ENCODE assay signal across 11 cellular contexts in genomic region chr3:177694316-177694715, GRCh38.
DNase-seq lines count a peak whose midpoint lies in the region; ATAC-seq and TF ChIP-seq lines count a peak whose summit lies in the region.
"Had no signal": no experiment of that assay in that cellular context is flagged by ENCODE, and none has a peak within 500 bp of the region (broad histone marks: within the 10 kb centered on the region; RNA-seq: fewer than 3 reads in every experiment).

No MANE protein-coding gene starts in this region.

- DNase-seq in endothelial cell (ENCODE audit: low spot score) (no peak), sciatic nerve (ENCODE audit: low spot score) (no peak), SIG-M5 (lab: John Stamatoyannopoulos, UW) (no peak), HT-29 (ENCODE audit: low spot score) (no peak)
- no peak for DNase-seq in effector CD4-positive, alpha-beta T cell
- DNase-seq: activated CD4-positive, alpha-beta T cell treated with anti-CD3 and anti-CD28 coated beads, Interleukin-2, amount 50 U/mL, for 1 hour; stimulated activated CD4-positive, alpha-beta T cell treated with anti-CD3 and anti-CD28 coated beads, Interleukin-1b, Interleukin-23, amount 100 ng/mL, for 48 hours; thyroid gland had no signal

- TF ChIP-seq CTCF in Loucy (conservative IDR thresholded peaks at IDR 0.05; ENCODE audit: low read length) (no peak), endothelial cell (IDR thresholded peaks at IDR 0.05; ENCODE audit: unreplicated experiment) (no peak)

- H3K27me3 Mint-ChIP-seq in endothelial cell (ENCODE audit: unreplicated experiment), result no peaks in the 10 kb centered on the region

- no peaks in the 10 kb centered on the region for H3K9me2 ChIP-seq in Loucy (replicated peaks; ENCODE audit: low read depth, low read length)

- no peak overlapping the region for H2AFZ ChIP-seq in Loucy (ENCODE audit: low read length)

- H3K9me3 ChIP-seq in Loucy (ENCODE audit: insufficient read depth, low read depth, low read length), result no peaks in the 10 kb centered on the region
- H3K9me3 ChIP-seq: thyroid gland had no signal

- peaks cover 59% of the 10 kb centered on the region for H3K4me1 ChIP-seq in Loucy (ENCODE audit: insufficient read depth, low read length, poor library complexity, severe bottlenecking)
- H3K4me1 ChIP-seq: thyroid gland had no signal

- H4K20me1 ChIP-seq in Loucy (ENCODE audit: insufficient read depth, low read length, poor library complexity, severe bottlenecking), result no peaks in the 10 kb centered on the region

- no peaks in the 10 kb centered on the region for H3K9me3 Mint-ChIP-seq in endothelial cell (ENCODE audit: unreplicated experiment)

- no peak overlapping the region for H3K4me3 Mint-ChIP-seq in endothelial cell (ENCODE audit: unreplicated experiment)

- H3K4me2 ChIP-seq in Loucy (ENCODE audit: low read depth, low read length, poor library complexity, severe bottlenecking), result peak overlapping the region; percentile 70

- intact Hi-C loops in sciatic nerve (cut with DNase I), result no loop called here

- H3K4me3 ChIP-seq in Loucy (ENCODE audit: low read length, poor library complexity, severe bottlenecking), result peak overlapping the region; percentile 28
- H3K4me3 ChIP-seq: thyroid gland had no signal

- H3K27ac Mint-ChIP-seq in endothelial cell (ENCODE audit: unreplicated experiment), result peak overlapping the region; percentile 94

- H3K79me2 ChIP-seq in Loucy (ENCODE audit: insufficient read depth, low read length), result no peaks in the 10 kb centered on the region

- ATAC-seq in GM19463 (IDR thresholded peaks at IDR 0.05; ENCODE audit: unreplicated experiment), result peak; percentile 70
- ATAC-seq in sciatic nerve, result peak; percentile 51
- no peak for ATAC-seq in GM18867 (IDR thresholded peaks at IDR 0.05; ENCODE audit: unreplicated experiment)

- no peaks in the 10 kb centered on the region for H3K36me3 ChIP-seq in Loucy (ENCODE audit: insufficient read depth, low read length)
- H3K36me3 ChIP-seq: thyroid gland had no signal

- H3K4me1 Mint-ChIP-seq in endothelial cell (ENCODE audit: unreplicated experiment), result peaks cover 18% of the 10 kb centered on the region

- peaks cover 25% of the 10 kb centered on the region for H3F3A ChIP-seq in Loucy (ENCODE audit: low read depth)

- H3K27me3 ChIP-seq in Loucy (ENCODE audit: insufficient read depth, low read length, poor library complexity, severe bottlenecking), result no peaks in the 10 kb centered on the region
- H3K27me3 ChIP-seq: thyroid gland had no signal

- peak overlapping the region; percentile 70 for H3K9ac ChIP-seq in Loucy (ENCODE audit: low read depth, low read length, poor library complexity, severe bottlenecking)

- H3K36me3 Mint-ChIP-seq in endothelial cell (ENCODE audit: low read depth, unreplicated experiment), result no peaks in the 10 kb centered on the region
